8 cellular contexts compared by ENCODE assay signal in the genomic region with DNA sequence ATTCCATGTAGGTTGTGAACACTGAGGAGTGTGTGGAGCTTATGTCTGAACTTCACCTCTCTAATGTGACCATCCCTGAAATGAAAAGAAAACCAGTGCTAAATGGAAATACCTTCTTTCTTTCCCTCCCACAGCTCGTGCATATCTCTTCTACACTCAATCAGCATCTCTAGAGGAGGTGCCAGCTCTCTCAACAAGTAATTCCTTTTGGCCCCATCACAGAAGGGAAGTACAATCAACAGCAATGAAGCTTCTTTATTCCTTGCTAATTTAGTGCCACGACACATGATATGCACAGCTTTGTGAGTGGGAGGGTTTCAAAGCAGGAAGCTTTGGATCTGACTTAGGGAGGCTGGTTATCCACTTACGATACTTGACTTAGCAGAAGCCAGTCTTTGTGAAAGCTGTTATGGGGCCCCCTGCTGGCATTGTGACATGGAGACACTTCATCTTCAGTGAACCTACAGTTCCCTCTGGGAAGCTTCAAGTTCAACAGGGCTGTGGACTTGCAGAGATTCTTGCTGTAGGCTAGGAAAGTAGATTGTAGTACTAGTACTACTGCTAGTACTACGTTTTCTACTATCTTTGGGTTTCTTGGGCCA.
DNase-seq lines count a peak whose midpoint lies in the region; ATAC-seq and TF ChIP-seq lines count a peak whose summit lies in the region.

No MANE protein-coding gene starts in this region.

- H3K36me3 Mint-ChIP-seq in activated CD4-positive, alpha-beta T cell treated with anti-CD3 and anti-CD28 coated beads for 36 hours (ENCODE audit: low read depth) = no peaks in the 10 kb centered on the region

- H3K4me1 ChIP-seq in RWPE2 (ENCODE audit: insufficient read depth, poor library complexity, severe bottlenecking) (no peaks in the 10 kb centered on the region), liver (ENCODE audit: control insufficient read depth in 4 of 4, insufficient read depth in 4 of 4, low read length in 3 of 4) (peaks cover 0 to 4% (median 2%) of the 10 kb centered on the region in 4 donors), suprapubic skin (peaks cover 4% of the 10 kb centered on the region)

- TF ChIP-seq RAD21 in liver (IDR thresholded peaks at IDR 0.05) = peak; percentile 76 to 90

- H3K4me3 ChIP-seq in RWPE2 (ENCODE audit: severe bottlenecking) (no peak overlapping the region), liver (ENCODE audit: low read depth in 1 of 3, low read length in 3 of 3) (no peak overlapping the region), suprapubic skin (no peak overlapping the region)

- TF ChIP-seq EP300 in suprapubic skin (IDR thresholded peaks at IDR 0.05) = no peak

- H3K36me3 ChIP-seq in RWPE2 (ENCODE audit: low read depth) = no peaks in the 10 kb centered on the region
- no peaks in the 10 kb centered on the region for H3K36me3 ChIP-seq in liver (ENCODE audit: control insufficient read depth in 4 of 4, insufficient read depth in 3 of 4, low read depth in 1 of 4, low read length in 3 of 4)
- H3K36me3 ChIP-seq in suprapubic skin = no peaks in the 10 kb centered on the region

- H3K27ac Mint-ChIP-seq in activated CD4-positive, alpha-beta T cell treated with anti-CD3 and anti-CD28 coated beads for 36 hours = no peak overlapping the region

- 43% methylated on average over 4 of the region's 4 CpGs for WGBS in liver
- WGBS in suprapubic skin = 34% methylated on average over 4 of the region's 4 CpGs

- intact Hi-C loops in activated CD4-positive, alpha-beta T cell treated with anti-CD3 and anti-CD28 coated beads for 36 hours (cut with DNase I, micrococcal nuclease) = loop anchor here (1.0 kb wide), 1 partner anchor 115 kb away; no protein-coding TSS in a partner anchor

- no peaks in the 10 kb centered on the region for H3K9me3 Mint-ChIP-seq in activated CD4-positive, alpha-beta T cell treated with anti-CD3 and anti-CD28 coated beads for 36 hours (ENCODE audit: low read depth)

- no peaks in the 10 kb centered on the region for H3K4me1 Mint-ChIP-seq in activated CD4-positive, alpha-beta T cell treated with anti-CD3 and anti-CD28 coated beads for 36 hours

- POLR2A ChIA-PET in activated CD4-positive, alpha-beta T cell treated with anti-CD3 and anti-CD28 coated beads for 36 hours (lab: Charles Lee) = interaction anchor here (0.6 kb wide), 1 partner anchor 160 kb away, joined by 3 read pairs; no protein-coding TSS in a partner anchor

- H3K27me3 Mint-ChIP-seq in activated CD4-positive, alpha-beta T cell treated with anti-CD3 and anti-CD28 coated beads for 36 hours = peaks cover 10% of the 10 kb centered on the region

- H3K9me3 ChIP-seq in RWPE2 (ENCODE audit: severe bottlenecking) (no peaks in the 10 kb centered on the region), liver (ENCODE audit: control insufficient read depth in 4 of 4, low read length in 3 of 4) (no peaks in the 10 kb centered on the region), suprapubic skin (no peaks in the 10 kb centered on the region)

- no peak overlapping the region for H3K4me3 Mint-ChIP-seq in activated CD4-positive, alpha-beta T cell treated with anti-CD3 and anti-CD28 coated beads for 36 hours

- no peaks in the 10 kb centered on the region for H3K27me3 ChIP-seq in RWPE2 (ENCODE audit: insufficient read depth, poor library complexity, severe bottlenecking)
- H3K27me3 ChIP-seq in liver (ENCODE audit: control insufficient read depth in 4 of 4, insufficient read depth in 4 of 4, low read length in 3 of 4) = no peaks in the 10 kb centered on the region
- no peaks in the 10 kb centered on the region for H3K27me3 ChIP-seq in suprapubic skin

- CTCF ChIA-PET in activated CD4-positive, alpha-beta T cell treated with anti-CD3 and anti-CD28 coated beads for 36 hours (lab: Charles Lee) = interaction anchor here (0.8 to 2.7 kb wide), 13 partner anchors 18 to 644 kb away, joined by 3 to 20 read pairs (median 4); no protein-coding TSS in a partner anchor

- TF ChIP-seq CTCF in RWPE2 (IDR thresholded peaks at IDR 0.05; ENCODE audit: poor library complexity, severe bottlenecking) = peak; percentile 28
- peak; percentile 51 for TF ChIP-seq CTCF in liver (IDR thresholded peaks at IDR 0.05; ENCODE audit: low read depth, low read length, missing input control)
- peak; percentile 38 to 39 for TF ChIP-seq CTCF in suprapubic skin (IDR thresholded peaks at IDR 0.05)

- no peak overlapping the region for H3K27ac ChIP-seq in RWPE2 (ENCODE audit: poor library complexity, severe bottlenecking)
- H3K27ac ChIP-seq in caudate nucleus (ENCODE audit: low read depth, low read length) = no peak overlapping the region
- no peak overlapping the region for H3K27ac ChIP-seq in liver (ENCODE audit: low read depth in 1 of 2, low read length in 2 of 2)
- no peak overlapping the region for H3K27ac ChIP-seq in suprapubic skin

- peak; percentile 72 for DNase-seq in activated CD4-positive, alpha-beta T cell treated with anti-CD3 and anti-CD28 coated beads for 36 hours
- DNase-seq in activated CD4-positive, alpha-beta T cell treated with anti-CD3 and anti-CD28 coated beads for 1 hour = no peak
- DNase-seq in HT-29 (ENCODE audit: low spot score) (peak; percentile 75), RWPE2 (ENCODE audit: low spot score) (no peak), caudate nucleus (lab: John Stamatoyannopoulos, UW) (peak in 36 of 61 donors; percentile 0 to 71 (median 10)), suprapubic skin (ENCODE audit: low spot score in 2 of 2) (peak in 1 of 2 donors; percentile 83), NCI-H2081 (lab: John Stamatoyannopoulos, UW) (no peak)

- H3K9ac ChIP-seq in liver (ENCODE audit: low read depth in 1 of 2, low read length in 2 of 2) = no peak overlapping the region

- TF ChIP-seq POLR2A in suprapubic skin (IDR thresholded peaks at IDR 0.05) = no peak

- peak; percentile 65 for ATAC-seq in activated CD4-positive, alpha-beta T cell treated with anti-CD3 and anti-CD28 coated beads for 36 hours
- ATAC-seq in RWPE2 (ENCODE audit: low read depth) = no peak

TF ChIP-seq in liver, 16 proteins besides CTCF, POLR2A, EP300 and RAD21:
- no peak for TF ChIP-seq GABPA (IDR thresholded peaks at IDR 0.05 in 1 of 2, conservative IDR thresholded peaks at IDR 0.05 in 1 of 2)
- peak in 1 of 2 donors; percentile 10 for TF ChIP-seq HNF4A (conservative IDR thresholded peaks at IDR 0.05)
- TF ChIP-seq JUND (IDR thresholded peaks at IDR 0.05) = no peak
- TF ChIP-seq HNF4G (IDR thresholded peaks at IDR 0.05) = no peak
- peak in 1 of 2 donors; percentile 43 for TF ChIP-seq RXRA (IDR thresholded peaks at IDR 0.05)
- no peak for TF ChIP-seq MAX (IDR thresholded peaks at IDR 0.05)
- no peak for TF ChIP-seq REST (IDR thresholded peaks at IDR 0.05)
- no peak for TF ChIP-seq ATF3 (IDR thresholded peaks at IDR 0.05)
- TF ChIP-seq EGR1 (IDR thresholded peaks at IDR 0.05; ENCODE audit: low read depth in 2 of 2) = no peak
- TF ChIP-seq NR2F2 (IDR thresholded peaks at IDR 0.05) = no peak
- no peak for TF ChIP-seq ZBTB33 (IDR thresholded peaks at IDR 0.05)
- no peak for TF ChIP-seq SP1 (IDR thresholded peaks at IDR 0.05)
- no peak for TF ChIP-seq TAF1 (conservative IDR thresholded peaks at IDR 0.05)

Comparison
In these comparisons a context has a peak if more than half of its experiments do, and no peak if none do; other contexts are left out.
1. DNase-seq: peak in activated CD4-positive, alpha-beta T cell treated with anti-CD3 and anti-CD28 coated beads for 36 hours (single experiment), HT-29 (single experiment) and caudate nucleus (36 of 61); none in activated CD4-positive, alpha-beta T cell treated with anti-CD3 and anti-CD28 coated beads for 1 hour (single experiment), RWPE2 (single experiment) and NCI-H2081 (0 of 2).
2. Peak in every context shown above with its lines, with median percentiles within 50 percentile points of each other: CTCF ChIP-seq.